Comparison of ENCODE assay signal across 29 cellular contexts in the genomic region with DNA sequence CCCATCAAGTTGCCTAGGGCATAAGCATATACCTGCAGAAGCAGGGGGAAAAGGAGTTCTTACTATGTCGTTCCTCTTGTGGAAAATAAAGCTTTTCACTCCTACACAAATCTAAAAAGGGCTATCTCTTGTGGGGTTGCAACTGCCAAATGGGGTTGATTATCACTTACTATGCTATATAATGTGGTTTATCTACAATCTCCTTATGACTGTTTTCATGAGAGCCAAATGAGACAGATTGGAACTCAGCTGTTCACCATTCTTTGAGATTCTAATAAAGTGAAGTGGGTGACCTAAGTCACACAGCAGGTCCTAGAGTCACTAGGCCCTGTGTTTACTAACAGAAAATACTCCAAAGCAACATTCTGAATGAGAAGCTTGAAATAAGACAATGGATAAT.
"Had no signal": no experiment of that assay in that cellular context is flagged by ENCODE, and none has a peak within 500 bp of the region (broad histone marks: within the 10 kb centered on the region; RNA-seq: fewer than 3 reads in every experiment).

No MANE protein-coding gene starts in this region.

- H3K4me3 ChIP-seq: adrenal gland, body of pancreas, cardiac muscle cell, coronary artery, dorsolateral prefrontal cortex, left ventricle myocardium inferior, lung, ovary, skin epidermis, tibial nerve had no signal

- ATAC-seq: activated CD4-positive, alpha-beta T cell treated with anti-CD3 and anti-CD28 coated beads for 36 hours; body of pancreas; natural killer cell treated with Interleukin-12 subunit alpha and Interleukin-12 subunit beta and Interleukin-15 and Interleukin-18, amount 100 ng/mL, for 72 hours; sciatic nerve; stimulated activated memory B cell treated with anti-CD40 and anti-IgM and Interleukin-4, amounts not matched to agents 10 μg/mL and 1 μg/mL and 100 μg/mL, for 72 hours; WTC11 had no signal

- H3K9me3 ChIP-seq: adrenal gland, body of pancreas, neutrophil, ovary had no signal

- FAIRE-seq: frontal cortex, TTC549 had no signal

- DNase-seq: activated CD4-positive, alpha-beta T cell treated with anti-CD3 and anti-CD28 coated beads for 36 hours; activated effector memory CD4-positive, alpha-beta T cell treated with anti-CD3 and anti-CD28 coated beads, Interleukin-2, amount 50 U/mL, for 16 hours; activated naive CD4-positive, alpha-beta T cell treated with anti-CD3 and anti-CD28 coated beads for 36 hours; activated naive CD8-positive, alpha-beta T cell treated with anti-CD3 and anti-CD28 coated beads for 36 hours; activated T-cell treated with anti-CD3 and anti-CD28 coated beads for 4 hours; adrenal gland; aorta; body of pancreas; dorsolateral prefrontal cortex; effector memory CD4-positive, alpha-beta T cell; left ventricle myocardium inferior; mesendoderm; ovary; stimulated activated CD4-positive, alpha-beta T cell treated with anti-CD3 and anti-CD28 coated beads, Interleukin-12 subunit alpha, Interleukin-12 subunit beta, amount 100 ng/mL, for 4 hours; stimulated activated CD4-positive, alpha-beta T cell treated with anti-CD3 and anti-CD28 coated beads, Interleukin-4, amount 100 ng/mL, for 24 hours; SW 1271; T-helper 9 cell had no signal

- H3K27ac ChIP-seq: adrenal gland, body of pancreas, cardiac muscle cell, coronary artery, dorsolateral prefrontal cortex, left ventricle myocardium inferior, neutrophil, ovary, skin epidermis, tibial nerve had no signal

- H3K36me3 ChIP-seq: adrenal gland, cardiac muscle cell, left ventricle myocardium inferior, ovary, tibial nerve had no signal

- H3K4me1 ChIP-seq: adrenal gland, left ventricle myocardium inferior, tibial nerve had no signal

- H3K27me3 ChIP-seq: adrenal gland, body of pancreas, cardiac muscle cell, dorsolateral prefrontal cortex, neutrophil, ovary, tibial nerve had no signal
